Comparison of ENCODE assay signal across 16 cellular contexts in genomic region chrX:45842916-45843315, GRCh38.
DNase-seq lines count a peak whose midpoint lies in the region; ATAC-seq and TF ChIP-seq lines count a peak whose summit lies in the region.
"Had no signal": no experiment of that assay in that cellular context is flagged by ENCODE, and none has a peak within 500 bp of the region (broad histone marks: within the 10 kb centered on the region; RNA-seq: fewer than 3 reads in every experiment).

No MANE protein-coding gene starts in this region.

- CTCF ChIA-PET in PC-9 (lab: Charles Lee) = no interaction called here

- no peaks in the 10 kb centered on the region for H3K27me3 Mint-ChIP-seq in stimulated activated naive CD8-positive, alpha-beta T cell treated with anti-CD3 and anti-CD28 coated beads, Interleukin-15, Interleukin-2, amounts not matched to agents 100 ng/mL and 50 ng/mL, for 24 hours
- no peaks in the 10 kb centered on the region for H3K27me3 Mint-ChIP-seq in chondrocyte (ENCODE audit: low read depth)
- H3K27me3 Mint-ChIP-seq: activated B cell treated with CpG ODN at 0.5 μM for 24 hours; naive thymus-derived CD4-positive, alpha-beta T cell had no signal

- POLR2A ChIA-PET in PC-9 (lab: Charles Lee; ENCODE audit: unreplicated experiment) = no interaction called here

- TF ChIP-seq CTCF in PC-9 (conservative IDR thresholded peaks at IDR 0.05) (no peak), chondrocyte (IDR thresholded peaks at IDR 0.05) (no peak), GM13976 (IDR thresholded peaks at IDR 0.05; ENCODE audit: borderline replicate concordance, control extremely low read depth, extremely low read depth, insufficient read depth, missing control alignments) (no peak)

- BruUV-seq in PC-9 (replicated peaks; lab: Mats Ljungman, UMichigan) = no TSS peak

- intact Hi-C loops in PC-9 (cut with micrococcal nuclease; ENCODE audit: unreplicated experiment) = no loop called here

- H3K4me1 ChIP-seq in PC-9 (replicated peaks; ENCODE audit: insufficient read depth) = peaks cover 21% of the 10 kb centered on the region; the same call in 1 of the 2 replicates
- H3K4me1 ChIP-seq: BLaER1, lower lobe of right lung had no signal

- peaks cover 56% of the 10 kb centered on the region for H3K4me1 Mint-ChIP-seq in stimulated activated naive CD8-positive, alpha-beta T cell treated with anti-CD3 and anti-CD28 coated beads, Interleukin-15, Interleukin-2, amounts not matched to agents 100 ng/mL and 50 ng/mL, for 24 hours (ENCODE audit: low read depth)
- peaks cover 29% of the 10 kb centered on the region for H3K4me1 Mint-ChIP-seq in chondrocyte (ENCODE audit: low read depth)
- H3K4me1 Mint-ChIP-seq: activated B cell treated with CpG ODN at 0.5 μM for 24 hours had no signal

- peaks cover 13% of the 10 kb centered on the region; the same call in 1 of the 2 replicates for H3F3A ChIP-seq in PC-9 (ENCODE audit: insufficient read depth, low read depth)

- DNase-seq in stimulated activated naive CD8-positive, alpha-beta T cell treated with anti-CD3 and anti-CD28 coated beads, Interleukin-15, Interleukin-2, amounts not matched to agents 100 U/mL and 50 U/mL, for 24 hours = no peak
- DNase-seq in PC-9 (no peak), chondrocyte (ENCODE audit: low spot score) (no peak), ecto neural progenitor cell (ENCODE audit: low spot score) (no peak), GM13976 (ENCODE audit: low spot score) (no peak)
- DNase-seq: activated B cell treated with CpG ODN at 0.5 μM for 24 hours; anterior cingulate cortex; lower lobe of right lung; NCI-H526 treated with DMSO at 0.1 percent for 48 hours; SHP77 treated with DMSO at 0.1 percent for 48 hours; stimulated activated CD4-positive, alpha-beta T cell treated with anti-CD3 and anti-CD28 coated beads, Interleukin-2, amount 100 ng/mL, for 48 hours; substantia nigra had no signal

- no peaks in the 10 kb centered on the region for H4K20me1 ChIP-seq in PC-9 (ENCODE audit: insufficient read depth)
- H4K20me1 ChIP-seq: BLaER1 had no signal

- peak overlapping the region; percentile 97 for H3K27ac Mint-ChIP-seq in stimulated activated naive CD8-positive, alpha-beta T cell treated with anti-CD3 and anti-CD28 coated beads, Interleukin-15, Interleukin-2, amounts not matched to agents 100 ng/mL and 50 ng/mL, for 24 hours
- peak overlapping the region; percentile 1 for H3K27ac Mint-ChIP-seq in chondrocyte (ENCODE audit: unreplicated experiment)
- H3K27ac Mint-ChIP-seq: activated B cell treated with CpG ODN at 0.5 μM for 24 hours had no signal

- H3K36me3 ChIP-seq in PC-9 (ENCODE audit: low read depth) = 0 out of 2 replicates have a peak, but pooled peaks cover 10% of the 10 kb centered on the region
- H3K36me3 ChIP-seq: lower lobe of right lung had no signal

- H3K9me3 Mint-ChIP-seq in stimulated activated naive CD8-positive, alpha-beta T cell treated with anti-CD3 and anti-CD28 coated beads, Interleukin-15, Interleukin-2, amounts not matched to agents 100 ng/mL and 50 ng/mL, for 24 hours = no peaks in the 10 kb centered on the region
- H3K9me3 Mint-ChIP-seq in chondrocyte (ENCODE audit: low read depth) = peaks cover 11% of the 10 kb centered on the region
- H3K9me3 Mint-ChIP-seq: activated B cell treated with CpG ODN at 0.5 μM for 24 hours had no signal

- H3K4me3 ChIP-seq in PC-9 = no peak overlapping the region
- H3K4me3 ChIP-seq: BLaER1, lower lobe of right lung had no signal

- peaks cover 58% of the 10 kb centered on the region for H3K36me3 Mint-ChIP-seq in stimulated activated naive CD8-positive, alpha-beta T cell treated with anti-CD3 and anti-CD28 coated beads, Interleukin-15, Interleukin-2, amounts not matched to agents 100 ng/mL and 50 ng/mL, for 24 hours (ENCODE audit: low read depth)
- H3K36me3 Mint-ChIP-seq in chondrocyte (ENCODE audit: low read depth) = no peaks in the 10 kb centered on the region

- H3K4me2 ChIP-seq in PC-9 = 0 out of 2 replicates have a peak overlapping the region, but pooled peaks have one; percentile 16
- H3K4me2 ChIP-seq: BLaER1 had no signal

- H3K4me3 Mint-ChIP-seq in stimulated activated naive CD8-positive, alpha-beta T cell treated with anti-CD3 and anti-CD28 coated beads, Interleukin-15, Interleukin-2, amounts not matched to agents 100 ng/mL and 50 ng/mL, for 24 hours = peak overlapping the region; percentile 64
- no peak overlapping the region for H3K4me3 Mint-ChIP-seq in chondrocyte (ENCODE audit: unreplicated experiment)
- H3K4me3 Mint-ChIP-seq: activated B cell treated with CpG ODN at 0.5 μM for 24 hours had no signal

- H3K79me2 ChIP-seq in PC-9 (ENCODE audit: low read depth) = peaks cover 96% of the 10 kb centered on the region

- in situ Hi-C loops in GM13976 (cut with MboI; ENCODE audit: low sequenced_read_pairs, unreplicated experiment) = no loop called here

- H3K27me3 ChIP-seq in PC-9 (ENCODE audit: insufficient read depth, low read depth) = no peaks in the 10 kb centered on the region
- H3K27me3 ChIP-seq: BLaER1 had no signal

- H3K9me2 ChIP-seq in PC-9 (ENCODE audit: insufficient read depth) = no peaks in the 10 kb centered on the region

- no peaks in the 10 kb centered on the region for H3K9me3 ChIP-seq in PC-9 (ENCODE audit: insufficient read depth, low read depth)
- H3K9me3 ChIP-seq: BLaER1, lower lobe of right lung had no signal

- no peak for ATAC-seq in stimulated activated naive CD8-positive, alpha-beta T cell treated with anti-CD3 and anti-CD28 coated beads, Interleukin-15, Interleukin-2, amounts not matched to agents 100 U/mL and 50 U/mL, for 24 hours
- ATAC-seq in HG03378 (IDR thresholded peaks at IDR 0.05; ENCODE audit: unreplicated experiment) = no peak
- ATAC-seq: lower lobe of right lung; naive thymus-derived CD4-positive, alpha-beta T cell had no signal

- no peak overlapping the region for H3K27ac ChIP-seq in PC-9
- H3K27ac ChIP-seq: BLaER1, lower lobe of right lung had no signal

- no peak overlapping the region for H2AFZ ChIP-seq in PC-9
